In the genomic region with DNA sequence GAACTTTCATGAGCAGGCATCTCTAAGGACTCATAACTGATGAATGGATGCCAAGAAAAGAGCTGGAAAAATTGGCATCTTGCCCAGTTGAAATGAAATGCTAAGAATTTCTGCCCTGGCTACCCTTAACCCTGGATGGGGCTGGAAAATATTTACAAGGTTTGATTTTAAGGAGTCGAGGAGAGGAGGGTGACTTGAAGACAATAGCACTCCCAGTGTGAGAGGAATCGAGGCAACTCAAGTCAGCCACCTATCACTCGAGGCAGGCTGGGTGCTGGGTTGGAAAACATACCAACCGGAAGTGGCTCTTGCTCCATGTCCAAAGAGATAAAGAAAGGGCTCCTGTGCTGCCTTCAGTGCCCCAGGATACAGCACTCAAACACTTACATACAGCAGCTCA, we compare ENCODE assay signal across 12 cellular contexts. TPM values are rescaled to one million over a fixed set of nuclear protein-coding genes. Genes with fewer than 3 reads are reported as not detected.
A peak's percentile ranks its signal among the peaks of the same experiment; 100 is the strongest.
DNase-seq lines count a peak whose midpoint lies in the region; ATAC-seq, FAIRE-seq and TF ChIP-seq lines count a peak whose summit lies in the region.
"Had no signal": no experiment of that assay in that cellular context is flagged by ENCODE, and none has a peak within 500 bp of the region (broad histone marks: within the 10 kb centered on the region; RNA-seq: fewer than 3 reads in every experiment).

No MANE protein-coding gene starts in this region.

- peak; percentile 72 for FAIRE-seq in pancreas (lab: Jason Lieb, UNC)

- H3K23ac ChIP-seq in neuronal stem cell (ENCODE audit: low read depth, low read length, poor library complexity) = no peak overlapping the region

- no peak overlapping the region for H3K14ac ChIP-seq in neuronal stem cell (ENCODE audit: low read length)

- ATAC-seq in pancreas (peak in 2 of 4 donors; percentile 10 to 16), GM18907 (IDR thresholded peaks at IDR 0.05; ENCODE audit: unreplicated experiment) (no peak), HG03045 (IDR thresholded peaks at IDR 0.05; ENCODE audit: unreplicated experiment) (no peak)
- ATAC-seq: mucosa of descending colon had no signal

- WGBS in pancreas, 2 donors = 49 to 65% methylated on average over 4 of the region's 4 CpGs
- no CpG with 5 or more reads among the region's 4 CpGs for WGBS in neuronal stem cell (ENCODE audit: extremely low coverage in 2 of 2, insufficient read length in 2 of 2, insufficient replicate concordance in 1 of 2), 2 donors

- no peak overlapping the region for H2BK5ac ChIP-seq in neuronal stem cell (ENCODE audit: low read length)

- no peak overlapping the region for H3K4ac ChIP-seq in neuronal stem cell (ENCODE audit: low read length)

- no peak overlapping the region for H2BK120ac ChIP-seq in neuronal stem cell (ENCODE audit: low read depth, low read length)

- CTCF ChIA-PET in RWPE1 (lab: Yijun Ruan, JAX) = no interaction called here

- H3K4me3 ChIP-seq in fibroblast of pulmonary artery (replicated peaks; ENCODE audit: low read depth, low read length) = no peak overlapping the region
- no peak overlapping the region for H3K4me3 ChIP-seq in pancreas
- H3K4me3 ChIP-seq in neuronal stem cell (ENCODE audit: low read length in 2 of 2) = no peak overlapping the region
- H3K4me3 ChIP-seq: mucosa of descending colon had no signal

- H3K4me2 ChIP-seq in neuronal stem cell (ENCODE audit: insufficient read depth, low read length, poor library complexity, severe bottlenecking) = no peak overlapping the region

- H3K27ac ChIP-seq in RWPE1 = peak overlapping the region; percentile 76
- H3K27ac ChIP-seq in pancreas = peak overlapping the region in 1 of 4 donors; percentile 2
- H3K27ac ChIP-seq in neuronal stem cell (replicated peaks; ENCODE audit: low read length) = no peak overlapping the region

- H2AFZ ChIP-seq in neuronal stem cell (ENCODE audit: low read length) = no peak overlapping the region

- DNase-seq in AG20443 (ENCODE audit: low spot score) = peak; percentile 39
- DNase-seq in RWPE1 (ENCODE audit: low spot score) = no peak
- DNase-seq in fibroblast of pulmonary artery (ENCODE audit: low read depth) = peak; percentile 90
- DNase-seq in pancreas = no peak
- DNase-seq in NCI-H524 treated with DMSO at 0.1 percent for 48 hours (lab: John Stamatoyannopoulos, UW) = no peak
- DNase-seq in neuronal stem cell (ENCODE audit: low spot score) = no peak
- DNase-seq: endodermal cell, mucosa of descending colon, SHP77 treated with DMSO at 0.1 percent for 48 hours had no signal

- no peak overlapping the region for H3K18ac ChIP-seq in neuronal stem cell (ENCODE audit: low read length)

- H2BK15ac ChIP-seq in neuronal stem cell (ENCODE audit: low read length) = no peak overlapping the region

- H3K79me1 ChIP-seq in neuronal stem cell (ENCODE audit: low read depth, low read length) = no peaks in the 10 kb centered on the region

- H3K9ac ChIP-seq in neuronal stem cell (ENCODE audit: low read depth, low read length, poor library complexity) = no peak overlapping the region

- no peak overlapping the region for H2BK12ac ChIP-seq in neuronal stem cell (ENCODE audit: low read length)

- no peaks in the 10 kb centered on the region for H3K36me3 ChIP-seq in pancreas
- H3K36me3 ChIP-seq in neuronal stem cell (replicated peaks in 1 of 2; ENCODE audit: control insufficient read depth in 2 of 2, insufficient read depth in 2 of 2, low read length in 2 of 2) = no peaks in the 10 kb centered on the region

- H3K9me3 ChIP-seq in pancreas (peaks cover 0 to 3% (median 0%) of the 10 kb centered on the region in 4 donors), neuronal stem cell (replicated peaks in 1 of 2; ENCODE audit: control insufficient read depth in 2 of 2, insufficient read depth in 1 of 2, low read depth in 1 of 2, low read length in 2 of 2) (no peaks in the 10 kb centered on the region)
- H3K9me3 ChIP-seq: mucosa of descending colon had no signal

- no peak overlapping the region for H4K91ac ChIP-seq in neuronal stem cell (ENCODE audit: low read depth, low read length, poor library complexity)

- H3K4me1 ChIP-seq in pancreas (peaks cover 0 to 3% (median 0%) of the 10 kb centered on the region in 3 donors), neuronal stem cell (ENCODE audit: control insufficient read depth in 2 of 2, insufficient read depth in 1 of 2, low read depth in 1 of 2, low read length in 2 of 2) (peaks cover 36 to 52% of the 10 kb centered on the region in 2 donors)

- H3K27me3 ChIP-seq in pancreas = no peaks in the 10 kb centered on the region
- H3K27me3 ChIP-seq in neuronal stem cell (ENCODE audit: control insufficient read depth in 3 of 3, insufficient read depth in 3 of 3, low read depth in 1 of 3, low read length in 3 of 3) = no peaks in the 10 kb centered on the region

- POLR2A ChIA-PET in RWPE1 (lab: Yijun Ruan, JAX; ENCODE audit: low non-redundant PET) = no interaction called here

- TF ChIP-seq CTCF in RWPE1 (conservative IDR thresholded peaks at IDR 0.05; ENCODE audit: low read depth) = no peak
- no peak for TF ChIP-seq CTCF in fibroblast of pulmonary artery (IDR thresholded peaks at IDR 0.05; ENCODE audit: low read length, missing control alignments)
- TF ChIP-seq CTCF in pancreas (IDR thresholded peaks at IDR 0.05) = no peak

- intact Hi-C loops in pancreas (cut with DNase I) = no loop called here

- H2AK5ac ChIP-seq in neuronal stem cell (ENCODE audit: low read depth, low read length) = no peak overlapping the region

- no peak overlapping the region for H4K8ac ChIP-seq in neuronal stem cell (ENCODE audit: low read depth, low read length)

RNA-seq across cellular contexts. Expression of a gene that starts 5.1 kb away (rescaled TPM):
- total RNA-seq in pancreas = 10 to 100 TPM in 2 of 6 donors, 1 to 10 TPM in 4; 5.0 to 13.9 (median 8.7) TPM
- polyA plus RNA-seq in pancreas = 1 to 10 TPM; 1.5 to 4.1 TPM
- polyA plus RNA-seq in neuronal stem cell (2013, experiment 1 of 2) = 2.2 TPM
- 2.3 TPM for polyA plus RNA-seq in neuronal stem cell (2013, experiment 2 of 2)
- polyA plus RNA-seq: CD14-positive monocyte had no signal

Comparison
In these comparisons a context has a peak if more than half of its experiments do, and no peak if none do; other contexts are left out.
1. DNase-seq: peak in AG20443 (single experiment) and fibroblast of pulmonary artery (single experiment); none in RWPE1 (single experiment), pancreas (0 of 6), NCI-H524 treated with DMSO at 0.1 percent for 48 hours (single experiment) and neuronal stem cell (single experiment).